8 cellular contexts compared by ENCODE assay signal in genomic region chr4:77203380-77204197, GRCh38. TPM values are rescaled to one million over a fixed set of nuclear protein-coding genes. Genes with fewer than 3 reads are reported as not detected.
A peak's percentile ranks its signal among the peaks of the same experiment; 100 is the strongest.
DNase-seq lines count a peak whose midpoint lies in the region; ATAC-seq and TF ChIP-seq lines count a peak whose summit lies in the region.

No MANE protein-coding gene starts in this region.

- H3K27me3 ChIP-seq in MM.1S (replicated peaks; ENCODE audit: insufficient read depth, low read length), result no peaks in the 10 kb centered on the region
- peaks cover 15% of the 10 kb centered on the region for H3K27me3 ChIP-seq in smooth muscle cell (ENCODE audit: low read depth)

- peak; percentile 76 for ATAC-seq in GM21526 (IDR thresholded peaks at IDR 0.05; ENCODE audit: low FRiP score, unreplicated experiment)

- DNase-seq in DMS53 (lab: John Stamatoyannopoulos, UW) (peak; percentile 80), MM.1S (peak; percentile 81), T-helper 22 cell (ENCODE audit: low read depth) (peak; percentile 4), astrocyte of the cerebellum (ENCODE audit: low read depth) (peak; percentile 75), hippocampal formation (lab: John Stamatoyannopoulos, UW) (peak; percentile 48 to 53), smooth muscle cell (lab: John Stamatoyannopoulos, UW; ENCODE audit: unreplicated experiment) (peak; percentile 2), NCI-H345 (lab: John Stamatoyannopoulos, UW) (no peak)

- H3K79me2 ChIP-seq in MM.1S (ENCODE audit: low read length) (no peaks in the 10 kb centered on the region), smooth muscle cell (ENCODE audit: low read depth) (no peaks in the 10 kb centered on the region)

- no peak overlapping the region for H2AFZ ChIP-seq in MM.1S (ENCODE audit: low read length)
- H2AFZ ChIP-seq in smooth muscle cell (ENCODE audit: low read depth), result no peak overlapping the region

- H4K20me1 ChIP-seq in MM.1S (ENCODE audit: insufficient read depth, low read length) (no peaks in the 10 kb centered on the region), smooth muscle cell (ENCODE audit: low read depth) (no peaks in the 10 kb centered on the region)

- no peak overlapping the region for H3K27ac ChIP-seq in MM.1S (ENCODE audit: low read length)
- no peak overlapping the region for H3K27ac ChIP-seq in smooth muscle cell (ENCODE audit: low read depth)

- H3K9me2 ChIP-seq in MM.1S (replicated peaks; ENCODE audit: insufficient read depth, low read length), result no peaks in the 10 kb centered on the region

- H3K4me3 ChIP-seq in MM.1S (ENCODE audit: low read length) (no peak overlapping the region), astrocyte of the cerebellum (ENCODE audit: low read depth, low read length) (no peak overlapping the region), smooth muscle cell (no peak overlapping the region)

- in situ Hi-C loops in astrocyte of the cerebellum (cut with HindIII; ENCODE audit: low sequenced_read_pairs), result no loop called here

- 27% methylated on average over 8 of the region's 8 CpGs for WGBS in smooth muscle cell (ENCODE audit: low lambda C conversion rate)

- H3K4me1 ChIP-seq in MM.1S (ENCODE audit: low read length), result no peaks in the 10 kb centered on the region
- H3K4me1 ChIP-seq in smooth muscle cell (ENCODE audit: low read depth), result no peaks in the 10 kb centered on the region

- H3F3A ChIP-seq in MM.1S (ENCODE audit: insufficient read depth, low read length), result no peaks in the 10 kb centered on the region
- H3F3A ChIP-seq in smooth muscle cell (ENCODE audit: low read depth), result no peaks in the 10 kb centered on the region

- H3K9ac ChIP-seq in MM.1S (ENCODE audit: low read length) (no peak overlapping the region), smooth muscle cell (ENCODE audit: low read depth) (no peak overlapping the region)

- TF ChIP-seq CTCF in MM.1S (IDR thresholded peaks at IDR 0.05; ENCODE audit: low read length) (peak; percentile 82), astrocyte of the cerebellum (IDR thresholded peaks at IDR 0.05; ENCODE audit: low read depth, low read length, missing control alignments) (peak; percentile 73), smooth muscle cell (IDR thresholded peaks at IDR 0.05; ENCODE audit: borderline replicate concordance, insufficient read depth, poor library complexity, severe bottlenecking) (peak; percentile 84)

- H3K36me3 ChIP-seq in MM.1S (replicated peaks; ENCODE audit: insufficient read depth, low read length), result no peaks in the 10 kb centered on the region
- H3K36me3 ChIP-seq in smooth muscle cell (ENCODE audit: low read depth), result no peaks in the 10 kb centered on the region

- H3K9me3 ChIP-seq in MM.1S (replicated peaks; ENCODE audit: insufficient read depth, low read length), result no peaks in the 10 kb centered on the region
- H3K9me3 ChIP-seq in smooth muscle cell (replicated peaks; ENCODE audit: low read depth), result no peaks in the 10 kb centered on the region

- H3K4me2 ChIP-seq in MM.1S (ENCODE audit: low read depth, low read length), result no peak overlapping the region
- H3K4me2 ChIP-seq in smooth muscle cell, result no peak overlapping the region

RNA-seq across cellular contexts. Expression of gene CCNG2, which starts 46.6 kb away (rescaled TPM):
- total RNA-seq in smooth muscle cell, result 59.2 and 77.4 TPM in 2 replicates
- 50.3 and 59.8 TPM in 2 replicates for polyA plus RNA-seq in smooth muscle cell
